ENCODE assay signal across 18 cellular contexts in the genomic region with DNA sequence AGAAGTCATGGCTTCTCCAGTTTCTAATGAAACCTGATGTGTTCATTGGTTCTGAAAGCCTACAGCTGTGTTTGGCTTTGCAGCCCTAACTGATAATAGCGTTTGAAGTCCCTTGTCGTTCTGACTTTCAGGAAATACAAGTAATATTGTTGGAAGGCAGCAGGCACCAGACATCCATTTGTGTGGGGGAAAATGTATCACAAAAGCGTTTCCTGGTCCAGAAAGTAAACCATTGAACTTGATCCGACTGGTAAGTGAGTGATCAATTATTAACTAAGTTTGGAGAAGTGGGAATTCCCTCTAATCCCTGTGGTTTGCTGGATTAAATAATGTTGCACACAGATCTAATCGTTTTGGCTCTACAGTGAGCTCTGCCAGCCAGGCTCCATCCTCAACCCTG.
"Had no signal": no experiment of that assay in that cellular context is flagged by ENCODE, and none has a peak within 500 bp of the region (broad histone marks: within the 10 kb centered on the region; RNA-seq: fewer than 3 reads in every experiment).

No MANE protein-coding gene starts in this region.

- ATAC-seq: activated CD8-positive, alpha-beta memory T cell treated with anti-CD3 and anti-CD28 coated beads, Interleukin-2, amount 10 ng/mL, durations not matched to agents 7 days and 5 days; esophagus mucosa had no signal

- H3K4me1 ChIP-seq: uterus had no signal

- H3K4me3 Mint-ChIP-seq: activated CD8-positive, alpha-beta memory T cell treated with anti-CD3 and anti-CD28 coated beads, Interleukin-2, amount 10 ng/mL, durations not matched to agents 7 days and 5 days; activated naive CD8-positive, alpha-beta T cell; activated T-cell treated with anti-CD3 and anti-CD28 coated beads, Interleukin-2, amount 50 U/mL, for 24 hours; endodermal cell; memory B cell; nephron progenitor cell had no signal

- H3K9me3 Mint-ChIP-seq: activated T-cell treated with anti-CD3 and anti-CD28 coated beads, Interleukin-2, amount 50 U/mL, for 24 hours; memory B cell had no signal

- DNase-seq: activated CD4-positive, alpha-beta T cell treated with anti-CD3 and anti-CD28 coated beads for 1 hour; activated CD4-positive, alpha-beta T cell treated with anti-CD3 and anti-CD28 coated beads, Interleukin-2, amount 50 U/mL, for 48 hours; activated CD8-positive, alpha-beta memory T cell treated with anti-CD3 and anti-CD28 coated beads, Interleukin-2, amount 10 ng/mL, durations not matched to agents 7 days and 5 days; activated effector memory CD4-positive, alpha-beta T cell treated with Interleukin-2 at 50 U/mL for 16 hours; activated T-cell treated with anti-CD3 and anti-CD28 coated beads, Interleukin-2, amount 50 U/mL, for 24 hours; amygdala; brain microvascular endothelial cell; dermis blood vessel endothelial cell; endodermal cell; left ventricle myocardium inferior; nephron progenitor cell; stimulated activated CD4-positive, alpha-beta T cell treated with anti-CD3 and anti-CD28 coated beads, Interleukin-15, amount 100 ng/mL, for 24 hours; stimulated activated CD4-positive, alpha-beta T cell treated with anti-CD3 and anti-CD28 coated beads, Interleukin-4, amount 100 ng/mL, for 24 hours; T-helper 9 cell; uterus had no signal

- H3K9me3 ChIP-seq: left ventricle myocardium inferior, uterus had no signal

- H3K36me3 ChIP-seq: brain microvascular endothelial cell, left ventricle myocardium inferior, uterus had no signal

- H3K27ac ChIP-seq: brain microvascular endothelial cell, left ventricle myocardium inferior, uterus had no signal

- H3K27me3 ChIP-seq: brain microvascular endothelial cell, uterus had no signal

- H3K27me3 Mint-ChIP-seq: activated naive CD8-positive, alpha-beta T cell; activated T-cell treated with anti-CD3 and anti-CD28 coated beads, Interleukin-2, amount 50 U/mL, for 24 hours; memory B cell had no signal

- H3K27ac Mint-ChIP-seq: activated CD8-positive, alpha-beta memory T cell treated with anti-CD3 and anti-CD28 coated beads, Interleukin-2, amount 10 ng/mL, durations not matched to agents 7 days and 5 days; activated naive CD8-positive, alpha-beta T cell; activated T-cell treated with anti-CD3 and anti-CD28 coated beads, Interleukin-2, amount 50 U/mL, for 24 hours; endodermal cell; memory B cell; nephron progenitor cell had no signal

- H3K36me3 Mint-ChIP-seq: activated CD8-positive, alpha-beta memory T cell treated with anti-CD3 and anti-CD28 coated beads, Interleukin-2, amount 10 ng/mL, durations not matched to agents 7 days and 5 days; activated naive CD8-positive, alpha-beta T cell; memory B cell had no signal

- H3K4me3 ChIP-seq: left ventricle myocardium inferior, uterus had no signal
